8 cellular contexts compared by ENCODE assay signal in genomic region chr1:29181413-29182225, GRCh38. TPM values are rescaled to one million over a fixed set of nuclear protein-coding genes. Genes with fewer than 3 reads are reported as not detected.
DNase-seq lines count a peak whose midpoint lies in the region; ATAC-seq, FAIRE-seq and TF ChIP-seq lines count a peak whose summit lies in the region.

TSS of gene SRSF4 (minus strand) at chr1:29181900. CDS start at chr1:29181752, 148 bp downstream.

- peak within 1 kb of the TSS; percentile 100 for H3K18ac ChIP-seq in trophoblast cell (ENCODE audit: low read length)

- H3K27me3 Mint-ChIP-seq in T-cell, result no peaks in the 10 kb centered on the region

- peak; percentile 85 for TF ChIP-seq POLR2A in GM12892 (IDR thresholded peaks at IDR 0.05; ENCODE audit: low read depth, low read length)
- TF ChIP-seq POLR2A in transverse colon (IDR thresholded peaks at IDR 0.05), result peak; percentile 69

- 0 to 1% (median 1%) methylated on average over 92 to 100 of the region's 100 CpGs for WGBS in adipose tissue, 3 donors
- WGBS in trophoblast cell (ENCODE audit: extremely low coverage, insufficient coverage, insufficient read length), result no CpG with 5 or more reads among the region's 100 CpGs
- 1% methylated on average over 84 of the region's 100 CpGs; no CpG with 5 or more reads in 1 of the 2 donors for WGBS in transverse colon (ENCODE audit: low coverage in 1 of 2), 2 donors

- peak within 1 kb of the TSS; percentile 99 for H2AK5ac ChIP-seq in trophoblast cell (ENCODE audit: low read length)

- FAIRE-seq in GM12892 (lab: Jason Lieb, UNC), result peak; percentile 97

- H3K4me1 Mint-ChIP-seq in T-cell, result peaks cover 51 to 57% (median 51%) of the 10 kb centered on the region in 3 donors

- ATAC-seq in HG02852 (IDR thresholded peaks at IDR 0.05; ENCODE audit: unreplicated experiment) (peak; percentile 76), T-cell (replicated peaks in 1 of 4) (peak; percentile 89 to 97 (median 92))

- H3K79me1 ChIP-seq in trophoblast cell (ENCODE audit: low read length), result peaks cover 18% of the 10 kb centered on the region

- H3K36me3 Mint-ChIP-seq in T-cell, result peaks cover 11% of the 10 kb centered on the region

- peak within 1 kb of the TSS; percentile 98 for H4K12ac ChIP-seq in trophoblast cell (ENCODE audit: low read depth, low read length)

- H3K4me3 ChIP-seq in cardiac muscle cell (peak within 1 kb of the TSS; percentile 95), trophoblast cell (ENCODE audit: low read depth, low read length) (peak within 1 kb of the TSS; percentile 93), transverse colon (peak within 1 kb of the TSS; percentile 91 to 99 (median 95))

- H3K27ac ChIP-seq in adipose tissue (ENCODE audit: low read depth, low read length), result peak within 1 kb of the TSS; percentile 100
- peak within 1 kb of the TSS; percentile 100 for H3K27ac ChIP-seq in cardiac muscle cell
- H3K27ac ChIP-seq in trophoblast cell (ENCODE audit: low read depth, low read length), result peak within 1 kb of the TSS; percentile 98
- peak within 1 kb of the TSS; percentile 99 to 100 (median 100) for H3K27ac ChIP-seq in transverse colon

- H3K9me3 Mint-ChIP-seq in T-cell, result no peaks in the 10 kb centered on the region

- DNase-seq in GM12892 (ENCODE audit: insufficient read length) (peak; percentile 98), NCI-H1436 treated with DMSO at 0.1 percent for 48 hours (lab: John Stamatoyannopoulos, UW) (peak; percentile 89), T-cell (peak; percentile 96 to 99 (median 98)), cardiac muscle cell (ENCODE audit: low read depth in 1 of 2, low spot score in 1 of 2) (peak; percentile 98 to 100), trophoblast cell (peak; percentile 99), transverse colon (peak; percentile 99)

- H3K27me3 ChIP-seq in cardiac muscle cell (no peaks in the 10 kb centered on the region), trophoblast cell (ENCODE audit: insufficient read depth, low read length) (no peaks in the 10 kb centered on the region), transverse colon (no peaks in the 10 kb centered on the region)

- no peaks in the 10 kb centered on the region for H3K9me3 ChIP-seq in cardiac muscle cell (ENCODE audit: low read depth)
- H3K9me3 ChIP-seq in trophoblast cell (ENCODE audit: insufficient read depth, low read depth, low read length), result no peaks in the 10 kb centered on the region
- H3K9me3 ChIP-seq in transverse colon, result no peaks in the 10 kb centered on the region

- H3K23ac ChIP-seq in trophoblast cell (ENCODE audit: low read length), result no peak within 1 kb of the TSS

- H3K36me3 ChIP-seq in cardiac muscle cell, result peaks cover 3% of the 10 kb centered on the region
- peaks cover 2 to 9% of the 10 kb centered on the region in 2 experiments for H3K36me3 ChIP-seq in trophoblast cell (ENCODE audit: control insufficient read depth in 1 of 2, insufficient read depth in 2 of 2, low read length in 2 of 2)
- peaks cover 0 to 6% (median 0%) of the 10 kb centered on the region in 4 donors for H3K36me3 ChIP-seq in transverse colon

- peak within 1 kb of the TSS; percentile 99 for H3K4ac ChIP-seq in trophoblast cell (ENCODE audit: low read depth, low read length)

- peak within 1 kb of the TSS; percentile 99 for H2BK5ac ChIP-seq in trophoblast cell (ENCODE audit: low read depth, low read length, poor library complexity)

- in situ Hi-C loops in transverse colon (cut with MboI; ENCODE audit: low pct_ligation_motif_present in 1 of 4, low pct_unique_long_range_greater_than_20kb in 1 of 4, low sequenced_read_pairs in 3 of 4), result no loop called here

- H3K4me1 ChIP-seq in cardiac muscle cell (ENCODE audit: low read depth) (peaks cover 11% of the 10 kb centered on the region), trophoblast cell (ENCODE audit: control insufficient read depth in 1 of 2, insufficient read depth in 2 of 2, low read length in 2 of 2) (peaks cover 7 to 9% of the 10 kb centered on the region in 2 experiments), transverse colon (peaks cover 28 to 55% (median 43%) of the 10 kb centered on the region in 4 donors)

- intact Hi-C loops in transverse colon (cut with DNase I; ENCODE audit: low total_unique reads), result loop anchor here (5.0 kb wide), 1 partner anchor 59 kb away; the partner anchor contains the start of gene TMEM200B

- H3K4me3 Mint-ChIP-seq in T-cell, result peak within 1 kb of the TSS; percentile 89 to 95 (median 92)

- H4K8ac ChIP-seq in trophoblast cell (ENCODE audit: low read depth, low read length), result peak within 1 kb of the TSS; percentile 100

- POLR2A ChIA-PET in T-cell (lab: Charles Lee), result interaction anchor here (0.5 to 1.6 kb wide), 9 partner anchors 12 to 746 kb away, joined by 3 to 8 read pairs (median 4); partner anchors contain the start of genes TAF12 (in 1 of the 2) and YTHDF2 (in 1 of the 2)

- CTCF ChIA-PET in T-cell (lab: Charles Lee), result interaction anchor here (0.5 to 2.7 kb wide), 20 partner anchors 14 to 1623 kb away, joined by 3 to 35 read pairs (median 4); partner anchors contain the start of genes STX12 (in 1 of the 2), TAF12 (in 1 of the 2) and YTHDF2 (in 1 of the 2)

- TF ChIP-seq CTCF in cardiac muscle cell (IDR thresholded peaks at IDR 0.05; ENCODE audit: low read depth, low read length), result peak; percentile 58
- peak; percentile 51 to 92 (median 72) for TF ChIP-seq CTCF in transverse colon (IDR thresholded peaks at IDR 0.05)

- peaks cover 22% of the 10 kb centered on the region for H3K79me2 ChIP-seq in trophoblast cell (ENCODE audit: control insufficient read depth, insufficient read depth, low read length, poor library complexity)

- peak within 1 kb of the TSS; percentile 100 for H4K91ac ChIP-seq in trophoblast cell (ENCODE audit: low read depth, low read length)

- peak within 1 kb of the TSS; percentile 100 for H3K9ac ChIP-seq in trophoblast cell (ENCODE audit: low read length)

- peak within 1 kb of the TSS; percentile 99 for H2AFZ ChIP-seq in trophoblast cell (ENCODE audit: insufficient read depth, low read length, poor library complexity)

- no peak for TF ChIP-seq EP300 in transverse colon (IDR thresholded peaks at IDR 0.05; ENCODE audit: low read depth)

- H3K14ac ChIP-seq in trophoblast cell (ENCODE audit: low read length), result peak within 1 kb of the TSS; percentile 100

- peak within 1 kb of the TSS; percentile 91 for H3K4me2 ChIP-seq in trophoblast cell (ENCODE audit: low read length)

- peak within 1 kb of the TSS; percentile 99 for H2BK120ac ChIP-seq in trophoblast cell (ENCODE audit: insufficient read depth, low read length, poor library complexity)

- H2BK12ac ChIP-seq in trophoblast cell (ENCODE audit: low read length), result peak within 1 kb of the TSS; percentile 67

- peak within 1 kb of the TSS; percentile 92 to 96 for H3K27ac Mint-ChIP-seq in T-cell

RNA-seq across cellular contexts. Expression of gene SRSF4, which starts in this region (rescaled TPM):
- polyA plus RNA-seq in GM12892 (2012; ENCODE audit: missing spikeins), result 62.8 TPM
- 10 to 100 TPM; 76.0 to 90.4 (median 78.9) TPM for total RNA-seq in T-cell
- polyA plus RNA-seq in adipose tissue, result 10 to 100 TPM; 37.1 to 84.2 (median 77.3) TPM
- 46.4 and 92.6 TPM in 2 replicates for total RNA-seq in cardiac muscle cell
- polyA plus RNA-seq in cardiac muscle cell, result 72.3 and 113 TPM in 2 replicates
- polyA plus RNA-seq in trophoblast cell (2013), result 84.2 and 87.4 TPM in 2 replicates
- total RNA-seq in transverse colon, result 10 to 100 TPM; 67.3 to 98.0 (median 72.4) TPM

Comparison
In these comparisons a context has a peak if more than half of its experiments do, and no peak if none do; other contexts are left out.
1. Peak in every context shown above with its lines: DNase-seq, ATAC-seq, H3K4me3 ChIP-seq and H3K27ac ChIP-seq.